Comparison of ENCODE assay signal across 19 cellular contexts in the genomic region with DNA sequence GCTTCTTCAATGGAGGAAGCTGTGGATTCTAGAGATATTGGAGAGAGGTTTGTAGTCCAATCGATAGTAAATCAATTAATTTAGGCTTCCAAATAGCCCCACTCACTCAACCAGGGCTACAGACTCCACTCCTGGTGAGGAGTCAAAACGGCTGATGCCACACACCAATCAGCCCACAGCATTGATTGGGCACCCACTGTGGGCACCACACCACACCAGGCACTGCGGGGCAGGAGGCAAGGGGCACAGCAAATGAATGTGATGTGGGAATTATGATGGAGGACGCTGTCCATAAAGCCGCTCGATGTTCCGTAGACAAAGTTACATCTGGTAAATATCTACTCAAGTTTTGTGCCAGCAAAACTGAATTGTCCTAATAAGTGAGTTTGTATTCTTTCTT.
DNase-seq lines count a peak whose midpoint lies in the region; ATAC-seq and TF ChIP-seq lines count a peak whose summit lies in the region.
"Had no signal": no experiment of that assay in that cellular context is flagged by ENCODE, and none has a peak within 500 bp of the region (broad histone marks: within the 10 kb centered on the region; RNA-seq: fewer than 3 reads in every experiment).

No MANE protein-coding gene starts in this region.

- DNase-seq in coronary artery (ENCODE audit: low spot score) (peak; percentile 22), neural progenitor cell (ENCODE audit: low spot score) (no peak), osteocyte (ENCODE audit: extremely low spot score, unreplicated experiment) (peak; percentile 36), RKO (ENCODE audit: low spot score) (no peak), NCI-H2171 (lab: John Stamatoyannopoulos, UW) (no peak), EL (no peak)
- DNase-seq: 8988T; ACHN; BE2C; Caco-2; Calu3; CD4-positive, alpha-beta T cell; CD8-positive, alpha-beta T cell; DMS79 treated with DMSO at 0.1 percent for 48 hours; GDM1 had no signal

- H3K4me1 Mint-ChIP-seq in neural progenitor cell: peaks cover 39% of the 10 kb centered on the region
- peaks cover 2% of the 10 kb centered on the region for H3K4me1 Mint-ChIP-seq in osteocyte (ENCODE audit: unreplicated experiment)

- H3K4me3 ChIP-seq in coronary artery (no peak overlapping the region), neural progenitor cell (no peak overlapping the region)
- H3K4me3 ChIP-seq: BLaER1, GM12878 had no signal

- no peaks in the 10 kb centered on the region for H4K20me1 ChIP-seq in neural progenitor cell (ENCODE audit: low read depth)
- H4K20me1 ChIP-seq: BLaER1 had no signal

- no peaks in the 10 kb centered on the region for H3K79me2 ChIP-seq in neural progenitor cell (ENCODE audit: low read depth)

- H3K27ac Mint-ChIP-seq in neural progenitor cell (no peak overlapping the region), osteocyte (ENCODE audit: unreplicated experiment) (no peak overlapping the region)
- H3K27ac Mint-ChIP-seq: CD4-positive, alpha-beta T cell; CD8-positive, alpha-beta T cell had no signal

- H3K4me1 ChIP-seq in neural progenitor cell: peaks cover 39% of the 10 kb centered on the region
- H3K4me1 ChIP-seq: Caco-2 had no signal

- H2AFZ ChIP-seq in neural progenitor cell (replicated peaks): no peak overlapping the region

- H3K36me3 ChIP-seq in neural progenitor cell: no peaks in the 10 kb centered on the region
- H3K36me3 ChIP-seq: BE2C, BLaER1 had no signal

- TF ChIP-seq CTCF in coronary artery (IDR thresholded peaks at IDR 0.05): no peak
- no peak for TF ChIP-seq CTCF in neural progenitor cell (IDR thresholded peaks at IDR 0.05)
- no peak for TF ChIP-seq CTCF in osteocyte (IDR thresholded peaks at IDR 0.05)

- H3K9me3 Mint-ChIP-seq in neural progenitor cell: no peaks in the 10 kb centered on the region
- no peaks in the 10 kb centered on the region for H3K9me3 Mint-ChIP-seq in osteocyte (ENCODE audit: unreplicated experiment)

- H3K9me3 ChIP-seq in neural progenitor cell (ENCODE audit: low read depth): no peaks in the 10 kb centered on the region
- H3K9me3 ChIP-seq: BE2C, BLaER1, Caco-2 had no signal

- no peaks in the 10 kb centered on the region for H3K27me3 ChIP-seq in neural progenitor cell
- H3K27me3 ChIP-seq: BE2C, BLaER1 had no signal

- no peak for ATAC-seq in HG03097 (IDR thresholded peaks at IDR 0.05; ENCODE audit: low FRiP score, unreplicated experiment)
- ATAC-seq: CD8-positive, alpha-beta T cell; GM12878 had no signal

- H3K9ac ChIP-seq in neural progenitor cell: no peak overlapping the region
- H3K9ac ChIP-seq: BLaER1 had no signal

- no peaks in the 10 kb centered on the region for H3K27me3 Mint-ChIP-seq in neural progenitor cell (ENCODE audit: insufficient read depth, low read depth)
- H3K27me3 Mint-ChIP-seq in osteocyte (ENCODE audit: unreplicated experiment): peaks cover 52% of the 10 kb centered on the region
- H3K27me3 Mint-ChIP-seq: CD4-positive, alpha-beta T cell had no signal

- H3F3A ChIP-seq in neural progenitor cell (ENCODE audit: low read depth): peaks cover 17% of the 10 kb centered on the region

- H3K4me2 ChIP-seq in neural progenitor cell: peak overlapping the region; percentile 11
- H3K4me2 ChIP-seq: BLaER1 had no signal

- H3K27ac ChIP-seq in coronary artery: no peak overlapping the region
- no peak overlapping the region for H3K27ac ChIP-seq in neural progenitor cell
- H3K27ac ChIP-seq: BLaER1, C4-2B had no signal

- H3K36me3 Mint-ChIP-seq in neural progenitor cell: no peaks in the 10 kb centered on the region
- H3K36me3 Mint-ChIP-seq in osteocyte (ENCODE audit: unreplicated experiment): no peaks in the 10 kb centered on the region
- H3K36me3 Mint-ChIP-seq: CD8-positive, alpha-beta T cell had no signal

- H3K4me3 Mint-ChIP-seq in neural progenitor cell (no peak overlapping the region), osteocyte (ENCODE audit: unreplicated experiment) (no peak overlapping the region)
- H3K4me3 Mint-ChIP-seq: CD4-positive, alpha-beta T cell; CD8-positive, alpha-beta T cell had no signal

Comparison
In these comparisons a context has a peak if more than half of its experiments do, and no peak if none do; other contexts are left out.
1. DNase-seq: peak in coronary artery (single experiment) and osteocyte (single experiment); none in neural progenitor cell (single experiment), RKO (single experiment), NCI-H2171 (single experiment) and EL (single experiment).